ENCODE assay signal across 8 cellular contexts in genomic region chr19:56314018-56314583, GRCh38. TPM values are rescaled to one million over a fixed set of nuclear protein-coding genes. Genes with fewer than 3 reads are reported as not detected.
A peak's percentile ranks its signal among the peaks of the same experiment; 100 is the strongest.
DNase-seq lines count a peak whose midpoint lies in the region; ATAC-seq and TF ChIP-seq lines count a peak whose summit lies in the region.

No MANE protein-coding gene starts in this region.

- DNase-seq in stimulated activated naive CD8-positive, alpha-beta T cell treated with anti-CD3 and anti-CD28 coated beads, Interleukin-15, Interleukin-2, amounts not matched to agents 100 U/mL and 50 U/mL, for 24 hours = no peak
- no peak for DNase-seq in MM.1S
- DNase-seq in breast epithelium (ENCODE audit: low spot score in 2 of 2) = no peak
- DNase-seq in lower leg skin (ENCODE audit: low spot score in 2 of 2) = no peak
- DNase-seq in dermis blood vessel endothelial cell = no peak

- H3K27me3 ChIP-seq in MM.1S (replicated peaks; ENCODE audit: insufficient read depth, low read length) (no peaks in the 10 kb centered on the region), breast epithelium (no peaks in the 10 kb centered on the region)

- no peaks in the 10 kb centered on the region for H3K9me2 ChIP-seq in MM.1S (replicated peaks; ENCODE audit: insufficient read depth, low read length)

- H3K36me3 ChIP-seq in MM.1S (replicated peaks; ENCODE audit: insufficient read depth, low read length) = no peaks in the 10 kb centered on the region
- H3K36me3 ChIP-seq in breast epithelium = no peaks in the 10 kb centered on the region
- H3K36me3 ChIP-seq in urinary bladder (ENCODE audit: insufficient read depth) = no peaks in the 10 kb centered on the region

- peak overlapping the region; percentile 90 for H3K27ac ChIP-seq in MM.1S (ENCODE audit: low read length)
- peak overlapping the region; percentile 98 to 99 for H3K27ac ChIP-seq in breast epithelium
- H3K27ac ChIP-seq in urinary bladder (ENCODE audit: low read depth) = no peak overlapping the region

- intact Hi-C loops in breast epithelium (cut with DNase I; ENCODE audit: low total_unique reads) = no loop called here
- intact Hi-C loops in lower leg skin (cut with DNase I; ENCODE audit: low total_unique reads) = no loop called here

- WGBS in lower leg skin, 2 donors = 0 to 1% methylated on average over 16 to 22 of the region's 22 CpGs
- WGBS in urinary bladder = under 1% methylated on average over 22 of the region's 22 CpGs

- 0 out of 2 replicates have a peak, but pooled peaks cover 5% of the 10 kb centered on the region for H3F3A ChIP-seq in MM.1S (ENCODE audit: insufficient read depth, low read length)

- peak overlapping the region; percentile 93 for H3K9ac ChIP-seq in MM.1S (ENCODE audit: low read length)

- no peaks in the 10 kb centered on the region for H3K9me3 ChIP-seq in MM.1S (replicated peaks; ENCODE audit: insufficient read depth, low read length)
- H3K9me3 ChIP-seq in breast epithelium = no peaks in the 10 kb centered on the region

- H4K20me1 ChIP-seq in MM.1S (ENCODE audit: insufficient read depth, low read length) = no peaks in the 10 kb centered on the region

- peaks cover 33% of the 10 kb centered on the region for H3K4me1 Mint-ChIP-seq in stimulated activated naive CD8-positive, alpha-beta T cell treated with anti-CD3 and anti-CD28 coated beads, Interleukin-15, Interleukin-2, amounts not matched to agents 100 ng/mL and 50 ng/mL, for 24 hours (ENCODE audit: low read depth)

- peaks cover 7% of the 10 kb centered on the region for H3K9me3 Mint-ChIP-seq in stimulated activated naive CD8-positive, alpha-beta T cell treated with anti-CD3 and anti-CD28 coated beads, Interleukin-15, Interleukin-2, amounts not matched to agents 100 ng/mL and 50 ng/mL, for 24 hours

- H3K4me1 ChIP-seq in MM.1S (ENCODE audit: low read length) (peaks cover 12% of the 10 kb centered on the region), breast epithelium (no peaks in the 10 kb centered on the region), urinary bladder (ENCODE audit: insufficient read depth) (peaks cover 2% of the 10 kb centered on the region)

- peak overlapping the region; percentile 99 for H3K27ac Mint-ChIP-seq in stimulated activated naive CD8-positive, alpha-beta T cell treated with anti-CD3 and anti-CD28 coated beads, Interleukin-15, Interleukin-2, amounts not matched to agents 100 ng/mL and 50 ng/mL, for 24 hours

- peaks cover 7% of the 10 kb centered on the region; the same call in 1 of the 2 replicates for H3K79me2 ChIP-seq in MM.1S (ENCODE audit: low read length)

- no peak for ATAC-seq in stimulated activated naive CD8-positive, alpha-beta T cell treated with anti-CD3 and anti-CD28 coated beads, Interleukin-15, Interleukin-2, amounts not matched to agents 100 U/mL and 50 U/mL, for 24 hours
- ATAC-seq in GM19023 (IDR thresholded peaks at IDR 0.05; ENCODE audit: unreplicated experiment) = no peak

- H2AFZ ChIP-seq in MM.1S (ENCODE audit: low read length) = peak overlapping the region; percentile 84

- TF ChIP-seq CTCF in MM.1S (IDR thresholded peaks at IDR 0.05; ENCODE audit: low read length) = no peak
- TF ChIP-seq CTCF in breast epithelium (IDR thresholded peaks at IDR 0.05) = no peak
- TF ChIP-seq CTCF in lower leg skin (IDR thresholded peaks at IDR 0.05) = no peak

- H3K36me3 Mint-ChIP-seq in stimulated activated naive CD8-positive, alpha-beta T cell treated with anti-CD3 and anti-CD28 coated beads, Interleukin-15, Interleukin-2, amounts not matched to agents 100 ng/mL and 50 ng/mL, for 24 hours (ENCODE audit: low read depth) = peaks cover 25% of the 10 kb centered on the region

- H3K4me2 ChIP-seq in MM.1S (ENCODE audit: low read depth, low read length) = peak overlapping the region; percentile 85

- no peak for TF ChIP-seq POLR2A in breast epithelium (IDR thresholded peaks at IDR 0.05)
- TF ChIP-seq POLR2A in lower leg skin (IDR thresholded peaks at IDR 0.05) = no peak

- H3K27me3 Mint-ChIP-seq in stimulated activated naive CD8-positive, alpha-beta T cell treated with anti-CD3 and anti-CD28 coated beads, Interleukin-15, Interleukin-2, amounts not matched to agents 100 ng/mL and 50 ng/mL, for 24 hours = no peaks in the 10 kb centered on the region

- peak overlapping the region; percentile 90 for H3K4me3 ChIP-seq in MM.1S (ENCODE audit: low read length)
- H3K4me3 ChIP-seq in breast epithelium = peak overlapping the region; percentile 53 to 75 (median 74)
- H3K4me3 ChIP-seq in lower leg skin (ENCODE audit: low read depth, poor library complexity, severe bottlenecking) = peak overlapping the region; percentile 33
- peak overlapping the region; percentile 69 for H3K4me3 ChIP-seq in urinary bladder (ENCODE audit: low read depth, low read length)

- H3K4me3 Mint-ChIP-seq in stimulated activated naive CD8-positive, alpha-beta T cell treated with anti-CD3 and anti-CD28 coated beads, Interleukin-15, Interleukin-2, amounts not matched to agents 100 ng/mL and 50 ng/mL, for 24 hours = peak overlapping the region; percentile 88

RNA-seq across cellular contexts. Expression of gene ZSCAN5A, which starts 0.5 kb away (rescaled TPM):
- total RNA-seq in breast epithelium = 10 to 100 TPM in 2 of 3 donors, 1 to 10 TPM in 1; 6.2 to 13.3 (median 12.5) TPM
- 1 to 10 TPM; 2.4 to 7.6 (median 4.9) TPM for total RNA-seq in lower leg skin
- 17.2 TPM for total RNA-seq in urinary bladder
- polyA plus RNA-seq in urinary bladder = 6.4 TPM
- 5.4 and 7.5 TPM in 2 replicates for total RNA-seq in dermis blood vessel endothelial cell

RNA-seq across cellular contexts. Expression of gene EDDM13, which starts 41.6 kb away (rescaled TPM):
- 1 to 10 TPM in 1 of 3 donors, not detected in 2; 1.3 TPM for total RNA-seq in breast epithelium
- 1 to 10 TPM in 3 of 4 donors, not detected in 1; 1.8 to 7.0 (median 5.7) TPM for total RNA-seq in lower leg skin
- total RNA-seq in urinary bladder = not detected
- 0.43 TPM for polyA plus RNA-seq in urinary bladder
- 0.79 and 0.85 TPM in 2 replicates for total RNA-seq in dermis blood vessel endothelial cell

Comparison
In these comparisons a context has a peak if more than half of its experiments do, and no peak if none do; other contexts are left out.
1. H3K4me3 ChIP-seq: peak in every context shown above with its lines; median percentile 90 in MM.1S; 74 in breast epithelium; 69 in urinary bladder; 33 in lower leg skin.